ENCODE assay signal across 13 cellular contexts in genomic region chr10:86753638-86754434, GRCh38. TPM values are rescaled to one million over a fixed set of nuclear protein-coding genes. Genes with fewer than 3 reads are reported as not detected.
DNase-seq lines count a peak whose midpoint lies in the region; ATAC-seq, FAIRE-seq and TF ChIP-seq lines count a peak whose summit lies in the region.
"Had no signal": no experiment of that assay in that cellular context is flagged by ENCODE, and none has a peak within 500 bp of the region (broad histone marks: within the 10 kb centered on the region; RNA-seq: fewer than 3 reads in every experiment).

No MANE protein-coding gene starts in this region.

- DNase-seq in HepG2 (ENCODE audit: low spot score) (no peak), right lobe of liver (no peak), mammary epithelial cell (no peak), pancreas (no peak), T1000 (lab: John Stamatoyannopoulos, UW) (no peak)
- DNase-seq: activated CD8-positive, alpha-beta memory T cell treated with anti-CD3 and anti-CD28 coated beads, Interleukin-2, amount 10 ng/mL, durations not matched to agents 7 days and 5 days; NCI-H1092 treated with DMSO at 0.1 percent for 48 hours; spleen had no signal

- FAIRE-seq in HepG2 (lab: Jason Lieb, UNC): no peak
- no peak for FAIRE-seq in pancreas (lab: Jason Lieb, UNC)
- FAIRE-seq: H54, TTC549 had no signal

- in situ Hi-C loops in HepG2 (cut with HindIII; ENCODE audit: extremely low pct_ligation_motif_present, low pct_unique_long_range_greater_than_20kb): no loop called here
- in situ Hi-C loops in mammary epithelial cell (cut with MboI; ENCODE audit: low sequenced_read_pairs in 2 of 2): no loop called here

- H4K20me1 ChIP-seq in HepG2 (ENCODE audit: insufficient read depth, low read length): peaks cover 7% of the 10 kb centered on the region
- no peaks in the 10 kb centered on the region for H4K20me1 ChIP-seq in mammary epithelial cell (ENCODE audit: insufficient read depth, low read length)

- H3K36me3 ChIP-seq in HepG2 (replicated peaks in 1 of 2; ENCODE audit: control insufficient read depth in 1 of 2, insufficient read depth in 2 of 2, low read length in 2 of 2) (no peaks in the 10 kb centered on the region), right lobe of liver (no peaks in the 10 kb centered on the region), mammary epithelial cell (ENCODE audit: insufficient read depth, low read length) (no peaks in the 10 kb centered on the region), muscle layer of duodenum (ENCODE audit: control insufficient read depth in 1 of 2, insufficient read depth in 2 of 2, low read length in 2 of 2) (peaks cover 0 to 4% of the 10 kb centered on the region in 2 donors), pancreas (no peaks in the 10 kb centered on the region)
- H3K36me3 ChIP-seq: spleen had no signal

- H3K27me3 ChIP-seq in HepG2 (ENCODE audit: control insufficient read depth in 1 of 2, insufficient read depth in 2 of 2, low read length in 2 of 2): no peaks in the 10 kb centered on the region; a peak in 1 of 5 replicates
- no peaks in the 10 kb centered on the region for H3K27me3 ChIP-seq in right lobe of liver
- H3K27me3 ChIP-seq in mammary epithelial cell (ENCODE audit: insufficient read depth, low read length): no peaks in the 10 kb centered on the region
- H3K27me3 ChIP-seq in muscle layer of duodenum (ENCODE audit: low read depth, low read length): peaks cover 4% of the 10 kb centered on the region
- H3K27me3 ChIP-seq in pancreas: no peaks in the 10 kb centered on the region

- H3K9ac ChIP-seq in HepG2 (ENCODE audit: insufficient read depth, low read depth, low read length) (no peak overlapping the region), mammary epithelial cell (ENCODE audit: insufficient read depth, low read length) (no peak overlapping the region)

- POLR2A ChIA-PET in HepG2 (lab: Yijun Ruan, JAX): no interaction called here

- no peak for TF ChIP-seq POLR2A in HepG2 (IDR thresholded peaks at IDR 0.05; ENCODE audit: insufficient read depth in 1 of 2, low read depth in 2 of 2, low read length in 2 of 2)
- TF ChIP-seq POLR2A in right lobe of liver (IDR thresholded peaks at IDR 0.05): no peak

- no peak overlapping the region for H3K27ac ChIP-seq in HepG2 (ENCODE audit: extremely low read length, insufficient read depth, low read length)
- no peak overlapping the region for H3K27ac ChIP-seq in right lobe of liver
- no peak overlapping the region for H3K27ac ChIP-seq in mammary epithelial cell (ENCODE audit: insufficient read depth, low read depth, low read length)
- peak overlapping the region; percentile 17 for H3K27ac ChIP-seq in muscle layer of duodenum (ENCODE audit: low read length)
- no peak overlapping the region for H3K27ac ChIP-seq in pancreas
- H3K27ac ChIP-seq: spleen had no signal

- H3K4me3 ChIP-seq in HepG2 (replicated peaks in 1 of 3; ENCODE audit: insufficient read depth in 1 of 3, low read depth in 2 of 3, low read length in 3 of 3): no peak overlapping the region
- H3K4me3 ChIP-seq in right lobe of liver: no peak overlapping the region
- no peak overlapping the region for H3K4me3 ChIP-seq in mammary epithelial cell (replicated peaks in 1 of 3; ENCODE audit: insufficient read depth in 1 of 3, low read depth in 2 of 3, low read length in 3 of 3)
- H3K4me3 ChIP-seq in muscle layer of duodenum (ENCODE audit: low read depth in 1 of 2, low read length in 2 of 2): no peak overlapping the region
- H3K4me3 ChIP-seq in pancreas: no peak overlapping the region
- H3K4me3 ChIP-seq: spleen had no signal

- H2AFZ ChIP-seq in HepG2 (ENCODE audit: low read length): no peak overlapping the region
- no peak overlapping the region for H2AFZ ChIP-seq in mammary epithelial cell (ENCODE audit: low read depth, low read length)

- dilution Hi-C loops in mammary epithelial cell (cut with HindIII; ENCODE audit: low sequenced_read_pairs): no loop called here

- H3K4me2 ChIP-seq in HepG2 (ENCODE audit: low read depth, low read length) (peak overlapping the region; percentile 28), mammary epithelial cell (ENCODE audit: insufficient read depth, low read depth, low read length) (peak overlapping the region; percentile 13)

- no peak for ATAC-seq in HepG2
- no peak for ATAC-seq in right lobe of liver
- no peak for ATAC-seq in pancreas
- ATAC-seq in HG03135 (IDR thresholded peaks at IDR 0.05; ENCODE audit: unreplicated experiment): no peak
- no peak for ATAC-seq in esophagus mucosa
- ATAC-seq: activated CD8-positive, alpha-beta memory T cell treated with anti-CD3 and anti-CD28 coated beads, Interleukin-2, amount 10 ng/mL, durations not matched to agents 7 days and 5 days had no signal

- H3K9me3 ChIP-seq in HepG2 (ENCODE audit: low read length) (no peaks in the 10 kb centered on the region), right lobe of liver (no peaks in the 10 kb centered on the region), mammary epithelial cell (replicated peaks; ENCODE audit: insufficient read depth, low read length) (no peaks in the 10 kb centered on the region), muscle layer of duodenum (ENCODE audit: control insufficient read depth in 1 of 2, low read length in 2 of 2) (no peaks in the 10 kb centered on the region), pancreas (no peaks in the 10 kb centered on the region)
- H3K9me3 ChIP-seq: spleen had no signal

- CTCF ChIA-PET in HepG2 (lab: Yijun Ruan, JAX; ENCODE audit: low intra/inter-chr PET ratio, low total read pairs) (no interaction called here), mammary epithelial cell (lab: Charles Lee; ENCODE audit: low non-redundant PET) (no interaction called here)

- H3K4me1 ChIP-seq in HepG2 (ENCODE audit: insufficient read depth, low read length) (peaks cover 30% of the 10 kb centered on the region), right lobe of liver (peaks cover 0 to 15% (median 7%) of the 10 kb centered on the region in 4 donors), mammary epithelial cell (ENCODE audit: insufficient read depth, low read length) (peaks cover 15% of the 10 kb centered on the region), muscle layer of duodenum (ENCODE audit: control insufficient read depth in 1 of 2, insufficient read depth in 2 of 2, low read length in 2 of 2) (peaks cover 0 to 15% of the 10 kb centered on the region in 2 donors), pancreas (peaks cover 0 to 10% (median 5%) of the 10 kb centered on the region in 3 donors)

- no peak for TF ChIP-seq RAD21 in HepG2 (CRISPR knock-in tag; IDR thresholded peaks at IDR 0.05)

- no peak for TF ChIP-seq EP300 in HepG2 (IDR thresholded peaks at IDR 0.05; ENCODE audit: low read depth in 2 of 2, low read length in 2 of 2)
- TF ChIP-seq EP300 in HepG2 (CRISPR knock-in tag; IDR thresholded peaks at IDR 0.05; ENCODE audit: borderline replicate concordance): no peak

- TF ChIP-seq CTCF in HepG2 (CRISPR knock-in tag; IDR thresholded peaks at IDR 0.05) (no peak), right lobe of liver (IDR thresholded peaks at IDR 0.05) (no peak), mammary epithelial cell (conservative IDR thresholded peaks at IDR 0.05 in 1 of 2, IDR thresholded peaks at IDR 0.05 in 1 of 2; ENCODE audit: extremely low read depth in 1 of 2, insufficient read depth in 1 of 2, low read depth in 1 of 2, low read length in 2 of 2) (no peak), pancreas (IDR thresholded peaks at IDR 0.05) (no peak)

- intact Hi-C loops in HepG2 (cut with micrococcal nuclease; ENCODE audit: unreplicated experiment) (no loop called here), right lobe of liver (cut with DNase I) (no loop called here), mammary epithelial cell (cut with micrococcal nuclease) (no loop called here), pancreas (cut with DNase I) (no loop called here)

- peaks cover 23% of the 10 kb centered on the region for H3K79me2 ChIP-seq in HepG2 (ENCODE audit: insufficient read depth, low read length)
- peaks cover 55% of the 10 kb centered on the region for H3K79me2 ChIP-seq in mammary epithelial cell (ENCODE audit: insufficient read depth, low read length)

- BruUV-seq in HepG2 (replicated peaks; lab: Mats Ljungman, UMichigan): no TSS peak
- no TSS peak for BruUV-seq in mammary epithelial cell (replicated peaks; lab: Mats Ljungman, UMichigan)

- 76% methylated on average over 12 of the region's 12 CpGs for WGBS in HepG2 (ENCODE audit: low lambda C conversion rate)
- WGBS in right lobe of liver (ENCODE audit: insufficient coverage, low coverage, low lambda C conversion rate, missing lambda C conversion rate): 76% methylated on average over 6 of the region's 12 CpGs
- WGBS in mammary epithelial cell (ENCODE audit: low coverage, missing lambda C conversion rate): 84% methylated on average over 12 of the region's 12 CpGs
- WGBS in pancreas, 2 donors: 80 to 83% methylated on average over 12 of the region's 12 CpGs

RNA-seq across cellular contexts. Expression of gene BMPR1A, which starts 2.6 kb away (rescaled TPM):
- 42.3 and 44.2 TPM in 2 replicates for total RNA-seq in HepG2 (2016; rRNA removed; fragmentation: Illumina TruSeq; extraction: Trizol)
- 35.3 and 37.2 TPM in 2 replicates for total RNA-seq in HepG2 (2016; cell fraction: cytosol; rRNA removed; fragmentation: Illumina TruSeq; extraction: Trizol; ENCODE audit: low read depth)
- total RNA-seq in HepG2 (2016; cell fraction: insoluble cytoplasmic fraction; rRNA removed; fragmentation: Illumina TruSeq; extraction: Trizol): 42.9 and 46.8 TPM in 2 replicates
- total RNA-seq in HepG2 (2016; cell fraction: membrane; rRNA removed; fragmentation: Illumina TruSeq; extraction: Trizol): 43.0 and 44.0 TPM in 2 replicates
- total RNA-seq in HepG2 (2016; cell fraction: nucleus; rRNA removed; fragmentation: Illumina TruSeq; extraction: Trizol): 41.8 TPM in 2 replicates
- polyA plus RNA-seq in HepG2 (2011; rRNA removed): 16.6 and 17.8 TPM in 2 replicates
- 8.6 and 14.5 TPM in 2 replicates for polyA plus RNA-seq in HepG2 (2011; cell fraction: cytosol; rRNA removed)
- polyA plus RNA-seq in HepG2 (2011; cell fraction: nucleus; rRNA removed): 8.2 and 8.9 TPM in 2 replicates
- 17.2 and 19.3 TPM in 2 replicates for polyA plus RNA-seq in HepG2 (2012)
- 3.5 and 3.9 TPM in 2 replicates for polyA plus RNA-seq in HepG2 (2016; cell fraction: cytosol; fragmentation: Illumina TruSeq; extraction: Trizol; ENCODE audit: low read depth)
- polyA plus RNA-seq in HepG2 (2016; cell fraction: insoluble cytoplasmic fraction; fragmentation: Illumina TruSeq; extraction: Trizol; ENCODE audit: low read depth): 20.6 and 27.9 TPM in 2 replicates
- 10.9 and 13.0 TPM in 2 replicates for polyA plus RNA-seq in HepG2 (2016; cell fraction: membrane; fragmentation: Illumina TruSeq; extraction: Trizol; ENCODE audit: low read depth)
- polyA plus RNA-seq in HepG2 (2016; cell fraction: nucleus; fragmentation: Illumina TruSeq; extraction: Trizol; ENCODE audit: insufficient read depth, low read depth): 26.2 and 30.7 TPM in 2 replicates
- 23.2 and 28.6 TPM in 2 replicates for polyA minus RNA-seq in HepG2 (2011; rRNA and poly(A)+ RNA removed; ENCODE audit: low replicate concordance)
- polyA minus RNA-seq in HepG2 (2011; cell fraction: cytosol; rRNA and poly(A)+ RNA removed): 17.6 and 25.8 TPM in 2 replicates
- 38.2 and 38.5 TPM in 2 replicates for polyA minus RNA-seq in HepG2 (2011; cell fraction: nucleus; rRNA and poly(A)+ RNA removed)
- 10 to 100 TPM in 5 of 6 experiments, 1 to 10 TPM in 1; 9.9 to 20.4 (median 12.4) TPM for total RNA-seq in right lobe of liver
- 10 to 100 TPM; 29.8 to 58.0 TPM for total RNA-seq in mammary epithelial cell
- polyA plus RNA-seq in mammary epithelial cell: 19.1 TPM
- polyA minus RNA-seq in mammary epithelial cell: 16.7 TPM
- 10 to 100 TPM in 5 of 6 donors, 1 to 10 TPM in 1; 9.9 to 22.3 (median 13.5) TPM for total RNA-seq in pancreas
- 1 to 10 TPM; 3.5 to 6.6 TPM for polyA plus RNA-seq in pancreas
- total RNA-seq in esophagus mucosa: 17.3 TPM
